ENCODE assay signal across 24 cellular contexts in genomic region chr13:108929532-108929931, GRCh38.
DNase-seq lines count a peak whose midpoint lies in the region; ATAC-seq and TF ChIP-seq lines count a peak whose summit lies in the region.
"Had no signal": no experiment of that assay in that cellular context is flagged by ENCODE, and none has a peak within 500 bp of the region (broad histone marks: within the 10 kb centered on the region; RNA-seq: fewer than 3 reads in every experiment).

No MANE protein-coding gene starts in this region.

- peaks cover 4% of the 10 kb centered on the region for H3K9me3 ChIP-seq in lower lobe of right lung
- H3K9me3 ChIP-seq: thoracic aorta had no signal

- ATAC-seq in GM21423 (IDR thresholded peaks at IDR 0.05; ENCODE audit: unreplicated experiment) (no peak), lower lobe of right lung (no peak)
- no peak for ATAC-seq in activated T-helper 17 cell treated with anti-CD3 and anti-CD28 coated beads, Interleukin-2, amount 50 U/mL, for 72 hours (replicated peaks)
- ATAC-seq: activated CD8-positive, alpha-beta memory T cell treated with anti-CD3 and anti-CD28 coated beads, Interleukin-2, amount 10 ng/mL, durations not matched to agents 7 days and 5 days; effector memory CD8-positive, alpha-beta T cell; sciatic nerve; stimulated activated naive CD8-positive, alpha-beta T cell treated with anti-CD3 and anti-CD28 coated beads, Interleukin-15, Interleukin-2, amounts not matched to agents 100 U/mL and 50 U/mL, for 24 hours had no signal

- no peaks in the 10 kb centered on the region for H3K4me1 Mint-ChIP-seq in activated T-helper 17 cell treated with anti-CD3 and anti-CD28 coated beads, Interleukin-2, amount 50 U/mL, for 72 hours
- H3K4me1 Mint-ChIP-seq: activated CD4-positive, alpha-beta T cell treated with anti-CD3 and anti-CD28 coated beads, Interleukin-2, amount 10 ng/mL, durations not matched to agents 7 days and 5 days; activated CD8-positive, alpha-beta memory T cell treated with anti-CD3 and anti-CD28 coated beads, Interleukin-2, amount 10 ng/mL, durations not matched to agents 7 days and 5 days; CD4-positive, CD25-positive, alpha-beta regulatory T cell had no signal

- H3K36me3 Mint-ChIP-seq in activated T-helper 17 cell treated with anti-CD3 and anti-CD28 coated beads, Interleukin-2, amount 50 U/mL, for 72 hours (ENCODE audit: low read depth), result no peaks in the 10 kb centered on the region
- H3K36me3 Mint-ChIP-seq: activated CD8-positive, alpha-beta memory T cell treated with anti-CD3 and anti-CD28 coated beads, Interleukin-2, amount 10 ng/mL, durations not matched to agents 7 days and 5 days; CD4-positive, CD25-positive, alpha-beta regulatory T cell had no signal

- H3K9me3 Mint-ChIP-seq in activated T-helper 17 cell treated with anti-CD3 and anti-CD28 coated beads, Interleukin-2, amount 50 U/mL, for 72 hours, result no peaks in the 10 kb centered on the region
- H3K9me3 Mint-ChIP-seq: activated CD4-positive, alpha-beta T cell treated with anti-CD3 and anti-CD28 coated beads, Interleukin-2, amount 10 ng/mL, durations not matched to agents 7 days and 5 days had no signal

- POLR2A ChIA-PET in RWPE1 (lab: Yijun Ruan, JAX; ENCODE audit: low non-redundant PET), result no interaction called here

- H3K4me3 Mint-ChIP-seq in activated T-helper 17 cell treated with anti-CD3 and anti-CD28 coated beads, Interleukin-2, amount 50 U/mL, for 72 hours, result no peak overlapping the region
- H3K4me3 Mint-ChIP-seq: activated CD4-positive, alpha-beta T cell treated with anti-CD3 and anti-CD28 coated beads, Interleukin-2, amount 10 ng/mL, durations not matched to agents 7 days and 5 days; activated CD8-positive, alpha-beta memory T cell treated with anti-CD3 and anti-CD28 coated beads, Interleukin-2, amount 10 ng/mL, durations not matched to agents 7 days and 5 days; CD4-positive, CD25-positive, alpha-beta regulatory T cell; effector memory CD8-positive, alpha-beta T cell had no signal

- intact Hi-C loops in lower lobe of right lung (cut with DNase I), result no loop called here

- H3K4me3 ChIP-seq in H7 (ENCODE audit: insufficient read depth, low read depth, low read length) (no peak overlapping the region), fibroblast of pulmonary artery (replicated peaks; ENCODE audit: low read depth, low read length) (no peak overlapping the region), lower lobe of right lung (no peak overlapping the region)
- H3K4me3 ChIP-seq: cardiac muscle cell, coronary artery, thoracic aorta had no signal

- no peaks in the 10 kb centered on the region for H3K27me3 ChIP-seq in H7 (ENCODE audit: control insufficient read depth, insufficient read depth, low read length)
- no peaks in the 10 kb centered on the region for H3K27me3 ChIP-seq in lower lobe of right lung (ENCODE audit: low read depth)
- H3K27me3 ChIP-seq: cardiac muscle cell had no signal

- peak; percentile 35 for DNase-seq in GM03348 (ENCODE audit: low spot score)
- peak; percentile 36 for DNase-seq in H7
- DNase-seq in RWPE1 (ENCODE audit: low spot score), result peak; percentile 8
- peak; percentile 27 for DNase-seq in fibroblast of pulmonary artery (ENCODE audit: low read depth)
- no peak for DNase-seq in lower lobe of right lung
- DNase-seq: activated CD4-positive, alpha-beta T cell treated with anti-CD3 and anti-CD28 coated beads, Interleukin-2, amount 10 ng/mL, durations not matched to agents 7 days and 5 days; activated CD8-positive, alpha-beta memory T cell treated with anti-CD3 and anti-CD28 coated beads, Interleukin-2, amount 10 ng/mL, durations not matched to agents 7 days and 5 days; activated naive CD4-positive, alpha-beta T cell treated with anti-CD3 and anti-CD28 coated beads, Interleukin-2, amount 50 U/mL, for 16 hours; anterior cingulate cortex; CD4-positive, CD25-positive, alpha-beta regulatory T cell; effector memory CD8-positive, alpha-beta T cell; GOT3; NCI-H524; posterior cingulate gyrus; stimulated activated naive CD8-positive, alpha-beta T cell treated with anti-CD3 and anti-CD28 coated beads, Interleukin-15, Interleukin-2, amounts not matched to agents 100 U/mL and 50 U/mL, for 24 hours; T-helper 9 cell; WERI-Rb-1 had no signal

- no peaks in the 10 kb centered on the region for H3K36me3 ChIP-seq in H7 (replicated peaks; ENCODE audit: control insufficient read depth, insufficient read depth, low read length)
- no peaks in the 10 kb centered on the region for H3K36me3 ChIP-seq in lower lobe of right lung
- H3K36me3 ChIP-seq: cardiac muscle cell, thoracic aorta, WERI-Rb-1 had no signal

- CTCF ChIA-PET in RWPE1 (lab: Yijun Ruan, JAX), result interaction anchor here (0.7 kb wide), 1 partner anchor 699 kb away, joined by 4 read pairs; no protein-coding TSS in a partner anchor

- H3K27me3 Mint-ChIP-seq in activated T-helper 17 cell treated with anti-CD3 and anti-CD28 coated beads, Interleukin-2, amount 50 U/mL, for 72 hours, result peaks cover 7% of the 10 kb centered on the region
- H3K27me3 Mint-ChIP-seq: CD4-positive, CD25-positive, alpha-beta regulatory T cell had no signal

- TF ChIP-seq CTCF in RWPE1 (conservative IDR thresholded peaks at IDR 0.05; ENCODE audit: low read depth) (no peak), fibroblast of pulmonary artery (IDR thresholded peaks at IDR 0.05; ENCODE audit: low read length, missing control alignments) (no peak), lower lobe of right lung (IDR thresholded peaks at IDR 0.05) (no peak)

- H3K4me1 ChIP-seq in lower lobe of right lung, result no peaks in the 10 kb centered on the region

- H3K27ac ChIP-seq in RWPE1, result no peak overlapping the region
- no peak overlapping the region for H3K27ac ChIP-seq in lower lobe of right lung
- H3K27ac ChIP-seq: cardiac muscle cell, coronary artery, HL-60, thoracic aorta, WERI-Rb-1 had no signal

- H3K27ac Mint-ChIP-seq in activated T-helper 17 cell treated with anti-CD3 and anti-CD28 coated beads, Interleukin-2, amount 50 U/mL, for 72 hours, result no peak overlapping the region
- H3K27ac Mint-ChIP-seq: activated CD4-positive, alpha-beta T cell treated with anti-CD3 and anti-CD28 coated beads, Interleukin-2, amount 10 ng/mL, durations not matched to agents 7 days and 5 days; activated CD8-positive, alpha-beta memory T cell treated with anti-CD3 and anti-CD28 coated beads, Interleukin-2, amount 10 ng/mL, durations not matched to agents 7 days and 5 days; CD4-positive, CD25-positive, alpha-beta regulatory T cell; effector memory CD8-positive, alpha-beta T cell had no signal
